ENCODE assay signal across 21 cellular contexts in genomic region chr6:150391890-150392289, GRCh38. TPM values are rescaled to one million over a fixed set of nuclear protein-coding genes. Genes with fewer than 3 reads are reported as not detected.
"Had no signal": no experiment of that assay in that cellular context is flagged by ENCODE, and none has a peak within 500 bp of the region (broad histone marks: within the 10 kb centered on the region; RNA-seq: fewer than 3 reads in every experiment).

No MANE protein-coding gene starts in this region.

- H3K9me3 ChIP-seq: adrenal gland, colonic mucosa, esophagus muscularis mucosa, pancreas, thoracic aorta, vagina had no signal

- H3K4me1 Mint-ChIP-seq: activated CD4-positive, alpha-beta memory T cell treated with anti-CD3 and anti-CD28 coated beads, Interleukin-2, amount 10 ng/mL, durations not matched to agents 7 days and 5 days; immature natural killer cell; naive thymus-derived CD8-positive, alpha-beta T cell; WTC11 had no signal

- H3K27ac ChIP-seq: adrenal gland, colonic mucosa, esophagus muscularis mucosa, pancreas, thoracic aorta, vagina had no signal

- H3K36me3 ChIP-seq: adrenal gland, colonic mucosa, esophagus muscularis mucosa, pancreas, thoracic aorta, vagina had no signal

- H3K4me3 Mint-ChIP-seq: activated CD4-positive, alpha-beta memory T cell treated with anti-CD3 and anti-CD28 coated beads, Interleukin-2, amount 10 ng/mL, durations not matched to agents 7 days and 5 days; activated T-cell treated with anti-CD3 and anti-CD28 coated beads, Interleukin-2, amount 50 U/mL, for 24 hours; immature natural killer cell; memory B cell; naive thymus-derived CD8-positive, alpha-beta T cell; WTC11 had no signal

- H3K4me1 ChIP-seq: adrenal gland, colonic mucosa, esophagus muscularis mucosa, vagina had no signal

- H3K36me3 Mint-ChIP-seq: immature natural killer cell; memory B cell; naive thymus-derived CD8-positive, alpha-beta T cell; WTC11 had no signal

- DNase-seq: activated CD4-positive, alpha-beta memory T cell treated with anti-CD3 and anti-CD28 coated beads, Interleukin-2, amount 10 ng/mL, durations not matched to agents 7 days and 5 days; activated CD4-positive, alpha-beta T cell treated with anti-CD3 and anti-CD28 coated beads for 4 hours; activated effector memory CD4-positive, alpha-beta T cell treated with Interleukin-2 at 50 U/mL for 16 hours; activated naive CD4-positive, alpha-beta T cell treated with anti-CD3 and anti-CD28 coated beads, Interleukin-2, amount 50 U/mL, for 16 hours; activated T-cell treated with anti-CD3 and anti-CD28 coated beads, Interleukin-2, amount 50 U/mL, for 24 hours; adrenal gland; central memory CD4-positive, alpha-beta T cell; colonic mucosa; foreskin fibroblast; glutamatergic neuron; immature natural killer cell; left cardiac atrium; naive thymus-derived CD8-positive, alpha-beta T cell; pancreas; stimulated activated CD4-positive, alpha-beta T cell treated with anti-CD3 and anti-CD28 coated beads, Interleukin-1b, Interleukin-23, amount 100 ng/mL, for 48 hours had no signal

- H3K27me3 ChIP-seq: colonic mucosa, esophagus muscularis mucosa, pancreas, vagina had no signal

- ATAC-seq: naive thymus-derived CD8-positive, alpha-beta T cell; WTC11 had no signal

- H3K4me3 ChIP-seq: adrenal gland, colonic mucosa, esophagus muscularis mucosa, pancreas, thoracic aorta, vagina had no signal

- H3K27ac Mint-ChIP-seq: activated CD4-positive, alpha-beta memory T cell treated with anti-CD3 and anti-CD28 coated beads, Interleukin-2, amount 10 ng/mL, durations not matched to agents 7 days and 5 days; activated T-cell treated with anti-CD3 and anti-CD28 coated beads, Interleukin-2, amount 50 U/mL, for 24 hours; immature natural killer cell; memory B cell; naive thymus-derived CD8-positive, alpha-beta T cell; WTC11 had no signal

- H3K9me3 Mint-ChIP-seq: activated CD4-positive, alpha-beta memory T cell treated with anti-CD3 and anti-CD28 coated beads, Interleukin-2, amount 10 ng/mL, durations not matched to agents 7 days and 5 days; activated T-cell treated with anti-CD3 and anti-CD28 coated beads, Interleukin-2, amount 50 U/mL, for 24 hours; immature natural killer cell; memory B cell; naive thymus-derived CD8-positive, alpha-beta T cell; WTC11 had no signal

RNA-seq across cellular contexts. Expression of gene IYD, which starts 23.1 kb away (rescaled TPM):
- total RNA-seq: activated CD4-positive, alpha-beta memory T cell treated with anti-CD3 and anti-CD28 coated beads, Interleukin-2, amount 10 ng/mL, durations not matched to agents 7 days and 5 days; esophagus muscularis mucosa; left cardiac atrium; naive thymus-derived CD8-positive, alpha-beta T cell; T-helper 2 cell treated with Interferon-gamma antibody and Interleukin-4, amounts not matched to agents 100 ng/mL and 5 ng/mL, for 36 hours; vagina; WTC11 had no signal
